ENCODE assay signal across 26 cellular contexts in the genomic region with DNA sequence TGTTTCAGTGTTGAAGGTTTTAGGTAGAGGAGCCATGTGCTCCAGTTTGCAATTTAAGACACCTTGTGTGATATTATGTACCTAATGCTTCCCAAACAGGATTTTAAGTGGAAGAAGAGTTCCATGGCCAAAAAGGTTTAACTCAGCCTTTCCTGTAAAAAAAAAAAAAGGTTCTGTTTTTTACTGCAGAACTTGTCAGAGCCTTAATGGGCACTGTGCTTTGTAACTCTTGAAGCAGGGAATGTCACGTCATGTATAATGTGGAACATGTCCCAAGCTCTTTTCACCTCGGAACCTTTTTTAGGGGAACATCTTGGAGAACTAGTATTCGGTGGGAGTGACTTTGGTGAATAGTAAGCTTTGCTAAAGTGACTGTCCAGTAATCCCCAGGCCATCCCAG. TPM values are rescaled to one million over a fixed set of nuclear protein-coding genes. Genes with fewer than 3 reads are reported as not detected.
DNase-seq lines count a peak whose midpoint lies in the region; ATAC-seq lines count a peak whose summit lies in the region.
"Had no signal": no experiment of that assay in that cellular context is flagged by ENCODE, and none has a peak within 500 bp of the region (broad histone marks: within the 10 kb centered on the region; RNA-seq: fewer than 3 reads in every experiment).

No MANE protein-coding gene starts in this region.

- H3K9me3 Mint-ChIP-seq in activated CD4-positive, alpha-beta T cell treated with anti-CD3 and anti-CD28 coated beads for 36 hours (ENCODE audit: low read depth), result no peaks in the 10 kb centered on the region
- H3K9me3 Mint-ChIP-seq in CD4-positive, alpha-beta memory T cell, result no peaks in the 10 kb centered on the region
- H3K9me3 Mint-ChIP-seq in activated naive CD8-positive, alpha-beta T cell treated with anti-CD3 and anti-CD28 coated beads for 36 hours, result no peaks in the 10 kb centered on the region
- H3K9me3 Mint-ChIP-seq in natural killer cell treated with Interleukin-12 subunit alpha and Interleukin-12 subunit beta and Interleukin-15 and Interleukin-18, amount 100 ng/mL, for 72 hours, result no peaks in the 10 kb centered on the region
- H3K9me3 Mint-ChIP-seq: mesothelial cell of epicardium; T-helper 2 cell treated with Interferon-gamma antibody and Interleukin-4, amounts not matched to agents 5 μg/mL and 100 μg/mL, for 36 hours had no signal

- no peak overlapping the region for H3K27ac ChIP-seq in CD4-positive, alpha-beta memory T cell (ENCODE audit: low read depth, low read length)
- H3K27ac ChIP-seq: 22Rv1, brain microvascular endothelial cell, gastroesophageal sphincter, transverse colon had no signal

- H3K4me1 Mint-ChIP-seq in activated CD4-positive, alpha-beta T cell treated with anti-CD3 and anti-CD28 coated beads for 36 hours, result peaks cover 23% of the 10 kb centered on the region
- peaks cover 23 to 56% (median 42%) of the 10 kb centered on the region in 4 donors for H3K4me1 Mint-ChIP-seq in CD4-positive, alpha-beta memory T cell
- peaks cover 46% of the 10 kb centered on the region for H3K4me1 Mint-ChIP-seq in activated naive CD8-positive, alpha-beta T cell treated with anti-CD3 and anti-CD28 coated beads for 36 hours
- H3K4me1 Mint-ChIP-seq in natural killer cell treated with Interleukin-12 subunit alpha and Interleukin-12 subunit beta and Interleukin-15 and Interleukin-18, amount 100 ng/mL, for 72 hours (ENCODE audit: low read depth in 2 of 2), result peaks cover 6 to 26% of the 10 kb centered on the region in 2 donors
- H3K4me1 Mint-ChIP-seq: mesothelial cell of epicardium had no signal

- DNase-seq in activated CD4-positive, alpha-beta T cell treated with anti-CD3 and anti-CD28 coated beads for 36 hours, result no peak
- no peak for DNase-seq in activated CD4-positive, alpha-beta T cell treated with anti-CD3 and anti-CD28 coated beads for 1 hour
- DNase-seq in CD4-positive, alpha-beta memory T cell, result no peak
- DNase-seq in activated naive CD8-positive, alpha-beta T cell treated with anti-CD3 and anti-CD28 coated beads for 36 hours, result no peak
- no peak for DNase-seq in natural killer cell treated with Interleukin-12 subunit alpha and Interleukin-12 subunit beta and Interleukin-15 and Interleukin-18, amount 100 ng/mL, for 72 hours (ENCODE audit: low spot score)
- DNase-seq in NOMO-1 treated with dmso at 0.1 percent for 144 hours (lab: John Stamatoyannopoulos, UW; ENCODE audit: unreplicated experiment), result no peak
- no peak for DNase-seq in NCI-H1092 treated with DMSO at 0.1 percent for 48 hours (lab: John Stamatoyannopoulos, UW)
- DNase-seq in NCI-H1417 treated with DMSO at 0.1 percent for 48 hours (lab: John Stamatoyannopoulos, UW), result no peak
- DNase-seq: activated CD4-positive, alpha-beta T cell treated with anti-CD3 and anti-CD28 coated beads for 48 hours; amniotic stem cell; brain microvascular endothelial cell; C1 segment of cervical spinal cord; DND-41; GF-D8; kidney glomerular epithelial cell; NCI-H1436 treated with DMSO at 0.1 percent for 48 hours; NCI-H345; SHP77; sigmoid colon; stimulated activated CD4-positive, alpha-beta T cell treated with anti-CD3 and anti-CD28 coated beads, Interleukin-4, amount 100 ng/mL, for 24 hours; transverse colon had no signal

- intact Hi-C loops in activated CD4-positive, alpha-beta T cell treated with anti-CD3 and anti-CD28 coated beads for 36 hours (cut with DNase I, micrococcal nuclease), result no loop called here
- intact Hi-C loops in CD4-positive, alpha-beta memory T cell (cut with micrococcal nuclease), result no loop called here

- peaks cover 63% of the 10 kb centered on the region for H3K36me3 Mint-ChIP-seq in activated CD4-positive, alpha-beta T cell treated with anti-CD3 and anti-CD28 coated beads for 36 hours (ENCODE audit: low read depth)
- H3K36me3 Mint-ChIP-seq in CD4-positive, alpha-beta memory T cell, result peaks cover 81 to 93% of the 10 kb centered on the region in 2 donors
- peaks cover 32% of the 10 kb centered on the region for H3K36me3 Mint-ChIP-seq in activated naive CD8-positive, alpha-beta T cell treated with anti-CD3 and anti-CD28 coated beads for 36 hours
- peaks cover 33% of the 10 kb centered on the region for H3K36me3 Mint-ChIP-seq in natural killer cell treated with Interleukin-12 subunit alpha and Interleukin-12 subunit beta and Interleukin-15 and Interleukin-18, amount 100 ng/mL, for 72 hours

- H3K27me3 Mint-ChIP-seq in activated CD4-positive, alpha-beta T cell treated with anti-CD3 and anti-CD28 coated beads for 36 hours, result no peaks in the 10 kb centered on the region
- no peaks in the 10 kb centered on the region for H3K27me3 Mint-ChIP-seq in CD4-positive, alpha-beta memory T cell
- no peaks in the 10 kb centered on the region for H3K27me3 Mint-ChIP-seq in activated naive CD8-positive, alpha-beta T cell treated with anti-CD3 and anti-CD28 coated beads for 36 hours
- no peaks in the 10 kb centered on the region for H3K27me3 Mint-ChIP-seq in natural killer cell treated with Interleukin-12 subunit alpha and Interleukin-12 subunit beta and Interleukin-15 and Interleukin-18, amount 100 ng/mL, for 72 hours

- H3K27ac Mint-ChIP-seq in activated CD4-positive, alpha-beta T cell treated with anti-CD3 and anti-CD28 coated beads for 36 hours, result peak overlapping the region; percentile 78
- H3K27ac Mint-ChIP-seq in CD4-positive, alpha-beta memory T cell, result peak overlapping the region in 4 of 7 donors; percentile 56 to 94 (median 78)
- H3K27ac Mint-ChIP-seq in activated naive CD8-positive, alpha-beta T cell treated with anti-CD3 and anti-CD28 coated beads for 36 hours, result peak overlapping the region; percentile 18
- peak overlapping the region; percentile 17 to 58 for H3K27ac Mint-ChIP-seq in natural killer cell treated with Interleukin-12 subunit alpha and Interleukin-12 subunit beta and Interleukin-15 and Interleukin-18, amount 100 ng/mL, for 72 hours
- H3K27ac Mint-ChIP-seq: mesothelial cell of epicardium had no signal

- no peak overlapping the region for H3K4me3 ChIP-seq in CD4-positive, alpha-beta memory T cell (ENCODE audit: low read length in 2 of 2)
- H3K4me3 ChIP-seq: gastroesophageal sphincter, sigmoid colon, transverse colon had no signal

- no peaks in the 10 kb centered on the region for H3K9me3 ChIP-seq in CD4-positive, alpha-beta memory T cell (ENCODE audit: control insufficient read depth in 1 of 2, low read length in 2 of 2)
- H3K9me3 ChIP-seq: gastroesophageal sphincter, sigmoid colon, transverse colon had no signal

- H3K27me3 ChIP-seq in CD4-positive, alpha-beta memory T cell (ENCODE audit: insufficient read depth, low read length), result no peaks in the 10 kb centered on the region
- H3K27me3 ChIP-seq: brain microvascular endothelial cell, gastroesophageal sphincter, sigmoid colon, transverse colon had no signal

- H3K4me1 ChIP-seq in CD4-positive, alpha-beta memory T cell (ENCODE audit: insufficient read depth, low read length), result peaks cover 7% of the 10 kb centered on the region

- ATAC-seq in activated CD4-positive, alpha-beta T cell treated with anti-CD3 and anti-CD28 coated beads for 36 hours, result no peak
- ATAC-seq in natural killer cell treated with Interleukin-12 subunit alpha and Interleukin-12 subunit beta and Interleukin-15 and Interleukin-18, amount 100 ng/mL, for 72 hours, result no peak
- ATAC-seq: gastroesophageal sphincter, HCT116 had no signal

- POLR2A ChIA-PET in activated CD4-positive, alpha-beta T cell treated with anti-CD3 and anti-CD28 coated beads for 36 hours (lab: Charles Lee), result no interaction called here
- POLR2A ChIA-PET in CD4-positive, alpha-beta memory T cell (lab: Charles Lee; ENCODE audit: partially characterized antibody), result interaction anchor here (1.5 to 5.5 kb wide), 4 partner anchors 14 to 30 kb away, joined by 4 to 36 read pairs (median 15); no protein-coding TSS in a partner anchor

- H3K36me3 ChIP-seq in CD4-positive, alpha-beta memory T cell (ENCODE audit: insufficient read depth, low read length), result peaks cover 95% of the 10 kb centered on the region

- CTCF ChIA-PET in activated CD4-positive, alpha-beta T cell treated with anti-CD3 and anti-CD28 coated beads for 36 hours (lab: Charles Lee), result interaction anchor here (0.6 to 7.8 kb wide), 10 partner anchors 8 to 162 kb away, joined by 3 to 79 read pairs (median 9); no protein-coding TSS in a partner anchor
- CTCF ChIA-PET in CD4-positive, alpha-beta memory T cell (lab: Charles Lee; ENCODE audit: partially characterized antibody), result interaction anchor here (0.7 to 29.4 kb wide), 10 partner anchors 8 to 56 kb away, joined by 3 to 875 read pairs (median 6); a partner anchor contains a TSS

- H3K4me3 Mint-ChIP-seq in activated CD4-positive, alpha-beta T cell treated with anti-CD3 and anti-CD28 coated beads for 36 hours, result no peak overlapping the region
- no peak overlapping the region for H3K4me3 Mint-ChIP-seq in CD4-positive, alpha-beta memory T cell
- no peak overlapping the region for H3K4me3 Mint-ChIP-seq in activated naive CD8-positive, alpha-beta T cell treated with anti-CD3 and anti-CD28 coated beads for 36 hours
- no peak overlapping the region for H3K4me3 Mint-ChIP-seq in natural killer cell treated with Interleukin-12 subunit alpha and Interleukin-12 subunit beta and Interleukin-15 and Interleukin-18, amount 100 ng/mL, for 72 hours
- H3K4me3 Mint-ChIP-seq: mesothelial cell of epicardium; T-helper 2 cell treated with Interferon-gamma antibody and Interleukin-4, amounts not matched to agents 5 μg/mL and 100 μg/mL, for 36 hours had no signal

RNA-seq across cellular contexts. Expression of a gene that starts 31.6 kb away (rescaled TPM):
- total RNA-seq in activated CD4-positive, alpha-beta T cell treated with anti-CD3 and anti-CD28 coated beads for 36 hours, result 100 to 1,000 TPM; 109 to 117 TPM
- 10 to 100 TPM; 65.7 to 68.1 TPM for total RNA-seq in CD4-positive, alpha-beta memory T cell
- polyA plus RNA-seq in CD4-positive, alpha-beta memory T cell, result 100 to 1,000 TPM; 127 to 152 TPM
- 100 to 1,000 TPM; 130 to 132 TPM for total RNA-seq in activated naive CD8-positive, alpha-beta T cell treated with anti-CD3 and anti-CD28 coated beads for 36 hours
- 10 to 100 TPM; 82.7 to 95.7 TPM for total RNA-seq in natural killer cell treated with Interleukin-12 subunit alpha and Interleukin-12 subunit beta and Interleukin-15 and Interleukin-18, amount 100 ng/mL, for 72 hours

Comparison
In these comparisons a context has a peak if more than half of its experiments do, and no peak if none do; other contexts are left out.
1. H3K27ac Mint-ChIP-seq: peak in every context shown above with its lines; median percentile 78 in activated CD4-positive, alpha-beta T cell treated with anti-CD3 and anti-CD28 coated beads for 36 hours; 78 in CD4-positive, alpha-beta memory T cell; 38 in natural killer cell treated with Interleukin-12 subunit alpha and Interleukin-12 subunit beta and Interleukin-15 and Interleukin-18, amount 100 ng/mL, for 72 hours; 18 in activated naive CD8-positive, alpha-beta T cell treated with anti-CD3 and anti-CD28 coated beads for 36 hours.